Comparison of ENCODE assay signal across 16 cellular contexts in genomic region chr17:27567563-27567859, GRCh38.
DNase-seq lines count a peak whose midpoint lies in the region; ATAC-seq and TF ChIP-seq lines count a peak whose summit lies in the region.
"Had no signal": no experiment of that assay in that cellular context is flagged by ENCODE, and none has a peak within 500 bp of the region (broad histone marks: within the 10 kb centered on the region; RNA-seq: fewer than 3 reads in every experiment).

No MANE protein-coding gene starts in this region.

- no peak overlapping the region for H3K23ac ChIP-seq in IMR-90 (ENCODE audit: low read depth, low read length)
- H3K23ac ChIP-seq in mesenchymal stem cell (ENCODE audit: low read length in 2 of 2), result no peak overlapping the region

- H4K91ac ChIP-seq in IMR-90 (ENCODE audit: insufficient read depth, low read depth, low read length) (no peak overlapping the region), mesenchymal stem cell (ENCODE audit: low read length) (peak overlapping the region; percentile 1)

- WGBS in IMR-90 (ENCODE audit: extremely low coverage in 2 of 2, insufficient read length in 1 of 2), 2 experiments, result 92% methylated on average over 4 of the region's 5 CpGs; no CpG with 5 or more reads in 1 of the 2 experiments
- 99% methylated on average over 5 of the region's 5 CpGs for WGBS in mesenchymal stem cell

- in situ Hi-C loops in IMR-90 (cut with MboI; ENCODE audit: low sequenced_read_pairs) (no loop called here), ACHN (cut with HindIII; ENCODE audit: low pct_ligation_motif_present, low pct_unique_long_range_greater_than_20kb, low sequenced_read_pairs) (loop anchor here (25.0 kb wide), 1 partner anchor 230 kb away; no protein-coding TSS in a partner anchor)

- no peak overlapping the region; the same call in 1 of the 2 replicates for H2BK120ac ChIP-seq in IMR-90 (ENCODE audit: low read depth, low read length)
- H2BK120ac ChIP-seq in mesenchymal stem cell (ENCODE audit: low read depth, low read length), result no peak overlapping the region

- peak overlapping the region; percentile 70 for H2AK5ac ChIP-seq in IMR-90 (ENCODE audit: low read depth, low read length)
- H2AK5ac ChIP-seq in mesenchymal stem cell (ENCODE audit: low read length, severe bottlenecking), result no peak overlapping the region

- H3K14ac ChIP-seq in IMR-90 (replicated peaks; ENCODE audit: low read depth, low read length) (no peak overlapping the region), mesenchymal stem cell (ENCODE audit: low read length in 2 of 2) (no peak overlapping the region)

- H3K18ac ChIP-seq in IMR-90 (ENCODE audit: low read depth, low read length) (no peak overlapping the region), mesenchymal stem cell (ENCODE audit: low read depth in 1 of 2, low read length in 2 of 2) (no peak overlapping the region)

- no peak overlapping the region; the same call in 1 of the 2 replicates for H2BK20ac ChIP-seq in IMR-90 (ENCODE audit: low read depth, low read length)

- H3K4me2 ChIP-seq in IMR-90 (ENCODE audit: low read depth, low read length) (no peak overlapping the region), mesenchymal stem cell (ENCODE audit: low read length, poor library complexity, severe bottlenecking) (no peak overlapping the region)

- no peaks in the 10 kb centered on the region for H3K9me3 ChIP-seq in A673 (ENCODE audit: low read depth, low read length, poor library complexity, severe bottlenecking)
- no peaks in the 10 kb centered on the region for H3K9me3 ChIP-seq in IMR-90 (ENCODE audit: control insufficient read depth, insufficient read depth, low read length)
- no peaks in the 10 kb centered on the region for H3K9me3 ChIP-seq in mesenchymal stem cell (ENCODE audit: control insufficient read depth, low read length)
- H3K9me3 ChIP-seq in skeletal muscle tissue (ENCODE audit: control insufficient read depth in 3 of 3, low read length in 3 of 3), result no peaks in the 10 kb centered on the region
- H3K9me3 ChIP-seq: SJCRH30 had no signal

- H2BK5ac ChIP-seq in IMR-90 (ENCODE audit: low read depth, low read length, poor library complexity, severe bottlenecking), result no peak overlapping the region
- no peak overlapping the region for H2BK5ac ChIP-seq in mesenchymal stem cell (ENCODE audit: low read depth, low read length, poor library complexity, severe bottlenecking)

- H3K9ac ChIP-seq in IMR-90 (ENCODE audit: low read depth, low read length), result no peak overlapping the region
- no peak overlapping the region for H3K9ac ChIP-seq in mesenchymal stem cell (ENCODE audit: low read length)
- H3K9ac ChIP-seq in skeletal muscle tissue (ENCODE audit: low read depth in 1 of 3, low read length in 3 of 3), result peak overlapping the region in 2 of 3 donors; percentile 17 to 60

- H3K27me3 ChIP-seq in A673 (replicated peaks; ENCODE audit: insufficient read depth, low read depth, low read length, poor library complexity), result no peaks in the 10 kb centered on the region
- H3K27me3 ChIP-seq in IMR-90 (ENCODE audit: control insufficient read depth, insufficient read depth, low read length), result no peaks in the 10 kb centered on the region
- H3K27me3 ChIP-seq in mesenchymal stem cell (ENCODE audit: control insufficient read depth in 1 of 2, insufficient read depth in 1 of 2, low read length in 2 of 2), result no peaks in the 10 kb centered on the region
- H3K27me3 ChIP-seq in skeletal muscle tissue (ENCODE audit: control insufficient read depth in 3 of 3, insufficient read depth in 3 of 3, low read length in 3 of 3), result no peaks in the 10 kb centered on the region
- H3K27me3 ChIP-seq: SJCRH30 had no signal

- H4K20me1 ChIP-seq in IMR-90 (ENCODE audit: insufficient read depth, low read length), result peaks cover 17% of the 10 kb centered on the region

- no peak overlapping the region for H3K56ac ChIP-seq in IMR-90 (ENCODE audit: extremely low read depth, insufficient read depth, low read length)

- H4K8ac ChIP-seq in IMR-90 (ENCODE audit: low read depth in 2 of 2, low read length in 2 of 2) (no peak overlapping the region), mesenchymal stem cell (ENCODE audit: low read length) (no peak overlapping the region)

- H3K4me1 ChIP-seq in A673 (ENCODE audit: insufficient read depth, low read length, poor library complexity, severe bottlenecking) (peaks cover 15% of the 10 kb centered on the region), IMR-90 (ENCODE audit: control insufficient read depth, insufficient read depth, low read length) (peaks cover 42% of the 10 kb centered on the region), mesenchymal stem cell (ENCODE audit: control insufficient read depth, insufficient read depth, low read depth, low read length) (peaks cover 21% of the 10 kb centered on the region), skeletal muscle tissue (ENCODE audit: control insufficient read depth in 3 of 3, insufficient read depth in 3 of 3, low read length in 3 of 3) (peaks cover 54 to 68% (median 64%) of the 10 kb centered on the region in 3 donors)

- CTCF ChIA-PET in A673 (lab: Charles Lee), result no interaction called here
- CTCF ChIA-PET in IMR-90 (lab: Yijun Ruan, JAX), result no interaction called here

- no peak for TF ChIP-seq RAD21 in IMR-90 (IDR thresholded peaks at IDR 0.05; ENCODE audit: low read length)

- DNase-seq in A673 (ENCODE audit: low spot score) (no peak), IMR-90 (no peak), mesenchymal stem cell (no peak), germinal center (ENCODE audit: low spot score) (no peak), ACHN (no peak)
- DNase-seq in stimulated activated CD4-positive, alpha-beta T cell treated with anti-CD3 and anti-CD28 coated beads, Interleukin-2, amount 100 ng/mL, for 48 hours, result no peak
- DNase-seq: CD4-positive, alpha-beta T cell; DMS53; NCI-H1417; NCI-H187 treated with DMSO at 0.1 percent for 48 hours; NCI-H345; NCI-H526 treated with DMSO at 0.1 percent for 48 hours; NK-92 treated with Interleukin-12 subunit alpha and Interleukin-12 subunit beta, amount 100 ng/mL, for 24 hours; SJCRH30 had no signal

- POLR2A ChIA-PET in A673 (lab: Charles Lee; ENCODE audit: low non-redundant PET), result no interaction called here
- POLR2A ChIA-PET in IMR-90 (lab: Charles Lee; ENCODE audit: unreplicated experiment), result no interaction called here

- H2BK12ac ChIP-seq in mesenchymal stem cell (ENCODE audit: low read length in 2 of 2), result no peak overlapping the region

- TF ChIP-seq POLR2A in IMR-90 (IDR thresholded peaks at IDR 0.05; ENCODE audit: low read depth, low read length), result no peak

- dilution Hi-C loops in IMR-90 (cut with HindIII; ENCODE audit: low sequenced_read_pairs, unreplicated experiment), result no loop called here

- peak overlapping the region; percentile 34; the same call in 1 of the 2 replicates for H3K4ac ChIP-seq in IMR-90 (ENCODE audit: low read depth, low read length)
- H3K4ac ChIP-seq in mesenchymal stem cell (ENCODE audit: low read depth in 1 of 2, low read length in 2 of 2), result no peak overlapping the region

- peaks cover 37% of the 10 kb centered on the region for H3K9me1 ChIP-seq in IMR-90 (ENCODE audit: insufficient read depth, low read length)

- BruUV-seq in A673 (replicated peaks; lab: Mats Ljungman, UMichigan) (no TSS peak), IMR-90 (replicated peaks; lab: Mats Ljungman, UMichigan) (no TSS peak)

- intact Hi-C loops in A673 (cut with micrococcal nuclease; ENCODE audit: unreplicated experiment) (no loop called here), IMR-90 (cut with micrococcal nuclease) (no loop called here)

- H3K4me3 ChIP-seq in A673 (ENCODE audit: low read depth, low read length, poor library complexity, severe bottlenecking), result no peak overlapping the region
- no peak overlapping the region for H3K4me3 ChIP-seq in IMR-90 (ENCODE audit: insufficient read depth, low read depth, low read length)
- no peak overlapping the region for H3K4me3 ChIP-seq in mesenchymal stem cell (ENCODE audit: insufficient read depth in 1 of 2, low read depth in 1 of 2, low read length in 2 of 2)
- H3K4me3 ChIP-seq in skeletal muscle tissue (ENCODE audit: low read length in 3 of 3), result no peak overlapping the region
- H3K4me3 ChIP-seq: SJCRH30 had no signal

- 0 out of 3 replicates have a peak overlapping the region, but pooled peaks have one; percentile 63 for H2BK15ac ChIP-seq in IMR-90 (ENCODE audit: low read depth, low read length)
- no peak overlapping the region for H2BK15ac ChIP-seq in mesenchymal stem cell (ENCODE audit: low read depth, poor library complexity, severe bottlenecking)

- H3K36me3 ChIP-seq in A673 (ENCODE audit: insufficient read depth, low read length, poor library complexity, severe bottlenecking), result no peaks in the 10 kb centered on the region
- peaks cover 19% of the 10 kb centered on the region for H3K36me3 ChIP-seq in IMR-90 (ENCODE audit: control insufficient read depth, insufficient read depth, low read length)
- H3K36me3 ChIP-seq in mesenchymal stem cell (ENCODE audit: control insufficient read depth in 1 of 2, insufficient read depth in 2 of 2, low read depth in 1 of 2, low read length in 2 of 2), result peaks cover 0 to 7% of the 10 kb centered on the region in 2 experiments
- H3K36me3 ChIP-seq in skeletal muscle tissue (ENCODE audit: control insufficient read depth in 3 of 3, insufficient read depth in 3 of 3, low read length in 3 of 3), result no peaks in the 10 kb centered on the region

- ATAC-seq in IMR-90 (ENCODE audit: low read depth), result no peak

- TF ChIP-seq CTCF in A673 (conservative IDR thresholded peaks at IDR 0.05; ENCODE audit: low read depth, low read length), result no peak
- TF ChIP-seq CTCF in IMR-90 (conservative IDR thresholded peaks at IDR 0.05; ENCODE audit: low read depth, low read length), result no peak

- no peak overlapping the region for H2AFZ ChIP-seq in IMR-90 (replicated peaks; ENCODE audit: low read length, poor library complexity)
- no peak overlapping the region for H2AFZ ChIP-seq in mesenchymal stem cell (ENCODE audit: low read depth, low read length)

- H3K79me1 ChIP-seq in IMR-90 (ENCODE audit: low read depth in 1 of 2, low read length in 2 of 2) (peaks cover 50 to 93% of the 10 kb centered on the region in 2 experiments), mesenchymal stem cell (replicated peaks; ENCODE audit: low read length, poor library complexity, severe bottlenecking) (peaks cover 59% of the 10 kb centered on the region)

- H4K5ac ChIP-seq in IMR-90 (ENCODE audit: low read depth, low read length), result no peak overlapping the region

- peak overlapping the region; percentile 47 for H3K27ac ChIP-seq in A673 (ENCODE audit: low read depth, low read length, poor library complexity, severe bottlenecking)
- no peak overlapping the region for H3K27ac ChIP-seq in IMR-90 (ENCODE audit: insufficient read depth, low read length)
- H3K27ac ChIP-seq in mesenchymal stem cell (ENCODE audit: low read length, poor library complexity, severe bottlenecking), result no peak overlapping the region
- H3K27ac ChIP-seq in skeletal muscle tissue (ENCODE audit: low read depth, low read length), result peak overlapping the region; percentile 97
- H3K27ac ChIP-seq: HL-60, SJCRH30 had no signal

- H2AK9ac ChIP-seq in IMR-90 (replicated peaks; ENCODE audit: low read depth, low read length, poor library complexity), result peak overlapping the region; percentile 26

TF ChIP-seq in IMR-90, 13 proteins besides CTCF, POLR2A, EP300 and RAD21 (continues in another document):
- no peak for TF ChIP-seq NFE2L2 (IDR thresholded peaks at IDR 0.05; ENCODE audit: low read depth, low read length)
- TF ChIP-seq MXI1 (IDR thresholded peaks at IDR 0.05; ENCODE audit: borderline replicate concordance, low read depth, low read length), result no peak

Comparison
In these comparisons a context has a peak if more than half of its experiments do, and no peak if none do; other contexts are left out.
1. H3K27ac ChIP-seq: peak in A673 (single experiment) and skeletal muscle tissue (single experiment); none in IMR-90 (single experiment) and mesenchymal stem cell (single experiment).
2. H3K9ac ChIP-seq: peak in skeletal muscle tissue (2 of 3); none in IMR-90 (single experiment) and mesenchymal stem cell (single experiment).